21 cellular contexts compared by ENCODE assay signal in genomic region chr16:50227120-50227519, GRCh38.
"Had no signal": no experiment of that assay in that cellular context is flagged by ENCODE, and none has a peak within 500 bp of the region (broad histone marks: within the 10 kb centered on the region; RNA-seq: fewer than 3 reads in every experiment).

No MANE protein-coding gene starts in this region.

- H3K27me3 ChIP-seq: left lung, ovary, transverse colon, uterus had no signal

- H3K4me1 ChIP-seq: left lung, prostate gland, transverse colon, uterus had no signal

- H3K9me3 ChIP-seq: left lung, ovary, prostate gland, transverse colon, uterus had no signal

- ATAC-seq: left lung, WTC11 had no signal

- H3K27me3 Mint-ChIP-seq: brain; natural killer cell treated with Interleukin-12 subunit alpha and Interleukin-12 subunit beta and Interleukin-15 and Interleukin-18, amount 100 ng/mL, for 72 hours had no signal

- H3K9me3 Mint-ChIP-seq: activated naive CD4-positive, alpha-beta T cell treated with anti-CD3 and anti-CD28 coated beads for 36 hours; brain; mesothelial cell of epicardium; natural killer cell treated with Interleukin-12 subunit alpha and Interleukin-12 subunit beta and Interleukin-15 and Interleukin-18, amount 100 ng/mL, for 72 hours; WTC11 had no signal

- H3K4me3 Mint-ChIP-seq: activated naive CD4-positive, alpha-beta T cell treated with anti-CD3 and anti-CD28 coated beads for 36 hours; brain; mesothelial cell of epicardium; natural killer cell treated with Interleukin-12 subunit alpha and Interleukin-12 subunit beta and Interleukin-15 and Interleukin-18, amount 100 ng/mL, for 72 hours; WTC11 had no signal

- H3K36me3 ChIP-seq: ovary, prostate gland, uterus had no signal

- H3K27ac Mint-ChIP-seq: activated naive CD4-positive, alpha-beta T cell treated with anti-CD3 and anti-CD28 coated beads for 36 hours; brain; mesothelial cell of epicardium; WTC11 had no signal

- H3K4me1 Mint-ChIP-seq: brain, mesothelial cell of epicardium, WTC11 had no signal

- H3K4me3 ChIP-seq: left lung, ovary, prostate gland, transverse colon, uterus had no signal

- DNase-seq: activated CD4-positive, alpha-beta T cell treated with anti-CD3 and anti-CD28 coated beads, Interleukin-2, amount 50 U/mL, for 48 hours; activated effector memory CD4-positive, alpha-beta T cell treated with Interleukin-2 at 50 U/mL for 16 hours; activated naive CD4-positive, alpha-beta T cell treated with anti-CD3 and anti-CD28 coated beads for 36 hours; anterior cingulate cortex; caudate nucleus; dermis blood vessel endothelial cell; effector CD8-positive, alpha-beta T cell; erythroblast; foreskin fibroblast; left lung; mammary epithelial cell; ovary; stimulated activated CD4-positive, alpha-beta T cell treated with anti-CD3 and anti-CD28 coated beads, Interleukin-4, amount 100 ng/mL, for 24 hours; T-helper 9 cell; transverse colon; uterus had no signal

- H3K27ac ChIP-seq: left lung, ovary, prostate gland, transverse colon, uterus had no signal
